1 cellular context compared by ENCODE assay signal in genomic region chr4:1771555-1772305, GRCh38.
A peak's percentile ranks its signal among the peaks of the same experiment; 100 is the strongest.
TF ChIP-seq lines count a peak whose summit lies in the region.

No MANE protein-coding gene starts in this region.

TF ChIP-seq in HepG2, 621 proteins besides CTCF, POLR2A, EP300 and RAD21 (continued from another document and continues in another):
- TF ChIP-seq ZNF276 (CRISPR knock-in tag; IDR thresholded peaks at IDR 0.05; ENCODE audit: low read depth) = no peak
- no peak for TF ChIP-seq NBN (conservative IDR thresholded peaks at IDR 0.05)
- no peak for TF ChIP-seq SALL1 (CRISPR knock-in tag; IDR thresholded peaks at IDR 0.05)
- TF ChIP-seq ARID4A (CRISPR knock-in tag; IDR thresholded peaks at IDR 0.05; ENCODE audit: borderline replicate concordance) = no peak
- no peak for TF ChIP-seq MLLT10 (CRISPR knock-in tag; IDR thresholded peaks at IDR 0.05)
- TF ChIP-seq AGO1 (IDR thresholded peaks at IDR 0.05; ENCODE audit: low read depth, low read length, poor library complexity, severe bottlenecking) = peak; percentile 63
- TF ChIP-seq GRHL1 (CRISPR knock-in tag; conservative IDR thresholded peaks at IDR 0.05) = no peak
- TF ChIP-seq GLI4 (CRISPR knock-in tag; IDR thresholded peaks at IDR 0.05; ENCODE audit: borderline replicate concordance) = no peak
- TF ChIP-seq SMAD1 (CRISPR knock-in tag; IDR thresholded peaks at IDR 0.05; ENCODE audit: borderline replicate concordance, low read depth) = no peak
- TF ChIP-seq CBX1 (IDR thresholded peaks at IDR 0.05; ENCODE audit: low read depth) = no peak
- no peak for TF ChIP-seq GATAD1 (CRISPR knock-in tag; IDR thresholded peaks at IDR 0.05)
- TF ChIP-seq MEIS1 (CRISPR knock-in tag; IDR thresholded peaks at IDR 0.05; ENCODE audit: borderline replicate concordance) = no peak
- no peak for TF ChIP-seq SRSF9 (IDR thresholded peaks at IDR 0.05; ENCODE audit: borderline replicate concordance, insufficient read depth, low read depth, low read length, poor library complexity, severe bottlenecking)
- no peak for TF ChIP-seq ZBTB1 (CRISPR knock-in tag; IDR thresholded peaks at IDR 0.05; ENCODE audit: borderline replicate concordance)
- 0 out of 2 replicates have a peak, but pooled peaks have one; percentile 29 for TF ChIP-seq DZIP1 (CRISPR knock-in tag; IDR thresholded peaks at IDR 0.05)
- no peak for TF ChIP-seq CREBL2 (CRISPR knock-in tag; IDR thresholded peaks at IDR 0.05; ENCODE audit: borderline replicate concordance)
- TF ChIP-seq ZBTB7A (CRISPR knock-in tag; IDR thresholded peaks at IDR 0.05) = peak; percentile 54; the same call in 1 of the 2 replicates
- TF ChIP-seq FOXO1 (CRISPR knock-in tag; IDR thresholded peaks at IDR 0.05) = no peak
- TF ChIP-seq SSRP1 (CRISPR knock-in tag; IDR thresholded peaks at IDR 0.05) = no peak
- TF ChIP-seq EED (CRISPR knock-in tag; IDR thresholded peaks at IDR 0.05) = no peak
- 0 out of 2 replicates have a peak, but pooled peaks have one; percentile 11 for TF ChIP-seq ZNF609 (CRISPR knock-in tag; IDR thresholded peaks at IDR 0.05; ENCODE audit: borderline replicate concordance)
- no peak for TF ChIP-seq ZNF572 (CRISPR knock-in tag; IDR thresholded peaks at IDR 0.05)
- no peak for TF ChIP-seq RARA (CRISPR knock-in tag; IDR thresholded peaks at IDR 0.05)
- TF ChIP-seq JARID2 (CRISPR knock-in tag; IDR thresholded peaks at IDR 0.05; ENCODE audit: insufficient replicate concordance) = no peak
- TF ChIP-seq HMG20A (CRISPR knock-in tag; IDR thresholded peaks at IDR 0.05; ENCODE audit: borderline replicate concordance) = no peak
- peak; percentile 52; the same call in 1 of the 2 replicates for TF ChIP-seq ZFX (CRISPR knock-in tag; IDR thresholded peaks at IDR 0.05; ENCODE audit: low read depth)
- TF ChIP-seq NR0B2 (CRISPR knock-in tag; IDR thresholded peaks at IDR 0.05) = no peak
- no peak for TF ChIP-seq ZSCAN31 (CRISPR knock-in tag; IDR thresholded peaks at IDR 0.05; ENCODE audit: low read depth)
- TF ChIP-seq HNF4A (CRISPR knock-in tag; IDR thresholded peaks at IDR 0.05) = 0 out of 2 replicates have a peak, but pooled peaks have one; percentile 19
- no peak for TF ChIP-seq TERF1 (CRISPR knock-in tag; IDR thresholded peaks at IDR 0.05)
- TF ChIP-seq ZNF224 (CRISPR knock-in tag; IDR thresholded peaks at IDR 0.05) = no peak
- no peak for TF ChIP-seq ZNF607 (CRISPR knock-in tag; IDR thresholded peaks at IDR 0.05; ENCODE audit: borderline replicate concordance)
- TF ChIP-seq RBFOX2 (IDR thresholded peaks at IDR 0.05; ENCODE audit: low read depth, low read length) = peak; percentile 69
- no peak for TF ChIP-seq ZNF768 (CRISPR knock-in tag; IDR thresholded peaks at IDR 0.05)
- TF ChIP-seq ZBTB42 (CRISPR knock-in tag; IDR thresholded peaks at IDR 0.05) = no peak
- TF ChIP-seq ZNF784 (CRISPR knock-in tag; IDR thresholded peaks at IDR 0.05; ENCODE audit: borderline replicate concordance) = no peak
- no peak for TF ChIP-seq ZMYM3 (CRISPR knock-in tag; IDR thresholded peaks at IDR 0.05)
- no peak for TF ChIP-seq KDM5B (CRISPR knock-in tag; IDR thresholded peaks at IDR 0.05; ENCODE audit: borderline replicate concordance)
- TF ChIP-seq ISX (CRISPR knock-in tag; conservative IDR thresholded peaks at IDR 0.05) = no peak
- TF ChIP-seq CSRNP1 (CRISPR knock-in tag; IDR thresholded peaks at IDR 0.05) = no peak
- TF ChIP-seq CEBPG (CRISPR knock-in tag; IDR thresholded peaks at IDR 0.05) = no peak
